Comparison of ENCODE assay signal across 23 cellular contexts in genomic region chr1:155950829-155951228, GRCh38. TPM values are rescaled to one million over a fixed set of nuclear protein-coding genes. Genes with fewer than 3 reads are reported as not detected.
DNase-seq lines count a peak whose midpoint lies in the region; ATAC-seq, FAIRE-seq and TF ChIP-seq lines count a peak whose summit lies in the region.
"Had no signal": no experiment of that assay in that cellular context is flagged by ENCODE, and none has a peak within 500 bp of the region (broad histone marks: within the 10 kb centered on the region; RNA-seq: fewer than 3 reads in every experiment).

No MANE protein-coding gene starts in this region.

- H4K8ac ChIP-seq in mesendoderm (ENCODE audit: low read depth, low read length) = no peak overlapping the region

- H3K36me3 Mint-ChIP-seq in MCF 10A (ENCODE audit: insufficient read depth, unreplicated experiment) (peaks cover 100% of the 10 kb centered on the region), activated B cell treated with CpG ODN at 0.5 μM for 24 hours (ENCODE audit: low read depth) (peaks cover 87% of the 10 kb centered on the region)
- peaks cover 65 to 67% of the 10 kb centered on the region in 2 donors for H3K36me3 Mint-ChIP-seq in stimulated activated naive B cell treated with anti-CD40 and anti-IgM and Interleukin-4, amounts not matched to agents 10 μg/mL and 1 μg/mL and 100 μg/mL, for 72 hours

- H3K9me3 Mint-ChIP-seq in MCF 10A (ENCODE audit: unreplicated experiment) = no peaks in the 10 kb centered on the region
- H3K9me3 Mint-ChIP-seq in activated B cell treated with CpG ODN at 0.5 μM for 24 hours = no peaks in the 10 kb centered on the region
- H3K9me3 Mint-ChIP-seq in stimulated activated naive B cell treated with anti-CD40 and anti-IgM and Interleukin-4, amounts not matched to agents 10 μg/mL and 1 μg/mL and 100 μg/mL, for 72 hours = no peaks in the 10 kb centered on the region
- H3K9me3 Mint-ChIP-seq: GM23338 had no signal

- H2AK5ac ChIP-seq in mesendoderm (ENCODE audit: low read length) = no peak overlapping the region

- H3K4me2 ChIP-seq in HepG2 (ENCODE audit: low read depth, low read length) (no peak overlapping the region), mesendoderm (ENCODE audit: low read length) (no peak overlapping the region)
- H3K4me2 ChIP-seq: GM23338, KMS-11 had no signal

- TF ChIP-seq EP300 in HepG2 (IDR thresholded peaks at IDR 0.05; ENCODE audit: low read depth in 2 of 2, low read length in 2 of 2) (no peak), HepG2 (CRISPR knock-in tag; IDR thresholded peaks at IDR 0.05; ENCODE audit: borderline replicate concordance) (no peak)

- CTCF ChIA-PET in MCF 10A (lab: Yijun Ruan, JAX) = interaction anchor here (0.6 to 5.1 kb wide), 5 partner anchors 9 to 210 kb away, joined by 3 to 25 read pairs (median 6); no protein-coding TSS in a partner anchor
- CTCF ChIA-PET in activated B cell treated with CpG ODN at 0.5 μM for 24 hours (lab: Charles Lee) = no interaction called here
- CTCF ChIA-PET in HepG2 (lab: Yijun Ruan, JAX; ENCODE audit: low intra/inter-chr PET ratio, low total read pairs) = no interaction called here

- H2BK15ac ChIP-seq in mesendoderm (replicated peaks; ENCODE audit: low read depth) = no peak overlapping the region

- H3K56ac ChIP-seq in mesendoderm (ENCODE audit: low read length) = no peak overlapping the region

- H3K9me3 ChIP-seq in breast epithelium = no peaks in the 10 kb centered on the region
- no peaks in the 10 kb centered on the region for H3K9me3 ChIP-seq in HepG2 (ENCODE audit: low read length)
- H3K9me3 ChIP-seq: SJSA1 had no signal

- H3K27me3 ChIP-seq in breast epithelium (no peaks in the 10 kb centered on the region), HepG2 (ENCODE audit: control insufficient read depth in 1 of 2, insufficient read depth in 2 of 2, low read length in 2 of 2) (no peaks in the 10 kb centered on the region), mesendoderm (ENCODE audit: insufficient read depth, low read length, poor library complexity) (no peaks in the 10 kb centered on the region)
- H3K27me3 ChIP-seq: SJSA1 had no signal

- DNase-seq in MCF 10A (ENCODE audit: unreplicated experiment) = no peak
- no peak for DNase-seq in breast epithelium (ENCODE audit: low spot score in 2 of 2)
- no peak for DNase-seq in activated B cell treated with CpG ODN at 0.5 μM for 24 hours
- no peak for DNase-seq in HepG2 (ENCODE audit: low spot score)
- no peak for DNase-seq in stimulated activated naive B cell treated with anti-CD40 and anti-IgM and Interleukin-4, amounts not matched to agents 10 μg/mL and 1 μg/mL and 100 μg/mL, for 72 hours
- no peak for DNase-seq in mesendoderm
- DNase-seq in stimulated activated CD4-positive, alpha-beta T cell treated with anti-CD3 and anti-CD28 coated beads, Interleukin-15, amount 100 ng/mL, for 24 hours = no peak
- DNase-seq in DMS79 treated with DMSO at 0.1 percent for 48 hours (lab: John Stamatoyannopoulos, UW) = no peak
- DNase-seq: DMS79, HCEC 1CT, NCI-H1105 treated with DMSO at 0.1 percent for 48 hours, NCI-H1694 treated with DMSO at 0.1 percent for 48 hours, NCI-H2081 treated with DMSO at 0.1 percent for 48 hours, NCI-H2171 treated with DMSO at 0.1 percent for 48 hours, NCI-H524 treated with DMSO at 0.1 percent for 48 hours, NCI-H82 had no signal

- no peak overlapping the region for H3K18ac ChIP-seq in mesendoderm (ENCODE audit: low read length)

- H4K20me1 ChIP-seq in HepG2 (ENCODE audit: insufficient read depth, low read length) = no peaks in the 10 kb centered on the region

- H3K36me3 ChIP-seq in breast epithelium (peaks cover 18% of the 10 kb centered on the region), HepG2 (replicated peaks in 1 of 2; ENCODE audit: control insufficient read depth in 1 of 2, insufficient read depth in 2 of 2, low read length in 2 of 2) (peaks cover 30 to 63% of the 10 kb centered on the region in 2 experiments), mesendoderm (ENCODE audit: control insufficient read depth, insufficient read depth, low read length) (peaks cover 27% of the 10 kb centered on the region)

- H3K4me1 Mint-ChIP-seq in MCF 10A (ENCODE audit: insufficient read depth, unreplicated experiment) (peaks cover 4% of the 10 kb centered on the region), activated B cell treated with CpG ODN at 0.5 μM for 24 hours (peaks cover 19% of the 10 kb centered on the region)
- peaks cover 48 to 65% of the 10 kb centered on the region in 2 donors for H3K4me1 Mint-ChIP-seq in stimulated activated naive B cell treated with anti-CD40 and anti-IgM and Interleukin-4, amounts not matched to agents 10 μg/mL and 1 μg/mL and 100 μg/mL, for 72 hours

- ATAC-seq in activated B cell treated with CpG ODN at 0.5 μM for 24 hours (ENCODE audit: low read depth) = no peak
- ATAC-seq in HepG2 = no peak
- ATAC-seq in stimulated activated naive B cell treated with anti-CD40 and anti-IgM and Interleukin-4, amounts not matched to agents 10 μg/mL and 1 μg/mL and 100 μg/mL, for 72 hours (replicated peaks) = no peak
- ATAC-seq: GM23338, Panc1 had no signal

- H3K27me3 Mint-ChIP-seq in MCF 10A (ENCODE audit: insufficient read depth, unreplicated experiment) = no peaks in the 10 kb centered on the region
- H3K27me3 Mint-ChIP-seq in activated B cell treated with CpG ODN at 0.5 μM for 24 hours = no peaks in the 10 kb centered on the region
- no peaks in the 10 kb centered on the region for H3K27me3 Mint-ChIP-seq in stimulated activated naive B cell treated with anti-CD40 and anti-IgM and Interleukin-4, amounts not matched to agents 10 μg/mL and 1 μg/mL and 100 μg/mL, for 72 hours

- H2BK120ac ChIP-seq in mesendoderm (ENCODE audit: low read depth, low read length) = no peak overlapping the region

- H3K4me3 Mint-ChIP-seq in MCF 10A (ENCODE audit: unreplicated experiment) (no peak overlapping the region), activated B cell treated with CpG ODN at 0.5 μM for 24 hours (no peak overlapping the region)
- H3K4me3 Mint-ChIP-seq in stimulated activated naive B cell treated with anti-CD40 and anti-IgM and Interleukin-4, amounts not matched to agents 10 μg/mL and 1 μg/mL and 100 μg/mL, for 72 hours = peak overlapping the region in 1 of 2 donors; percentile 13
- H3K4me3 Mint-ChIP-seq: CD14-positive monocyte, GM23338 had no signal

- 97% methylated on average over 19 of the region's 27 CpGs for WGBS in HepG2 (ENCODE audit: low lambda C conversion rate)
- no CpG with 5 or more reads among the region's 27 CpGs for WGBS in mesendoderm (ENCODE audit: extremely low coverage, insufficient coverage, low lambda C conversion rate)

- no peak overlapping the region for H3K4ac ChIP-seq in mesendoderm (ENCODE audit: low read depth, low read length)

- H3K4me1 ChIP-seq in breast epithelium (no peaks in the 10 kb centered on the region), HepG2 (ENCODE audit: insufficient read depth, low read length) (peaks cover 11% of the 10 kb centered on the region), mesendoderm (ENCODE audit: control insufficient read depth, low read depth, low read length) (peaks cover 5% of the 10 kb centered on the region)
- H3K4me1 ChIP-seq: SJSA1 had no signal

- H3K4me3 ChIP-seq in breast epithelium (no peak overlapping the region), HepG2 (replicated peaks in 1 of 3; ENCODE audit: insufficient read depth in 1 of 3, low read depth in 2 of 3, low read length in 3 of 3) (no peak overlapping the region), mesendoderm (ENCODE audit: low read length) (no peak overlapping the region)
- H3K4me3 ChIP-seq: GM23338, SJSA1 had no signal

- intact Hi-C loops in MCF 10A (cut with micrococcal nuclease) (no loop called here), breast epithelium (cut with DNase I; ENCODE audit: low total_unique reads) (no loop called here), activated B cell treated with CpG ODN at 0.5 μM for 24 hours (cut with micrococcal nuclease) (no loop called here), HepG2 (cut with micrococcal nuclease; ENCODE audit: unreplicated experiment) (no loop called here)

- no peak overlapping the region for H3K9ac ChIP-seq in HepG2 (ENCODE audit: insufficient read depth, low read depth, low read length)
- no peak overlapping the region for H3K9ac ChIP-seq in mesendoderm (ENCODE audit: low read length)
- H3K9ac ChIP-seq: KMS-11 had no signal

- in situ Hi-C loops in HepG2 (cut with HindIII; ENCODE audit: extremely low pct_ligation_motif_present, low pct_unique_long_range_greater_than_20kb) = no loop called here

- TF ChIP-seq CTCF in MCF 10A (IDR thresholded peaks at IDR 0.05; ENCODE audit: unreplicated experiment) = no peak
- no peak for TF ChIP-seq CTCF in breast epithelium (IDR thresholded peaks at IDR 0.05)
- no peak for TF ChIP-seq CTCF in activated B cell treated with CpG ODN at 0.5 μM for 24 hours (IDR thresholded peaks at IDR 0.05)
- TF ChIP-seq CTCF in HepG2 (CRISPR knock-in tag; IDR thresholded peaks at IDR 0.05) = no peak

- H2BK5ac ChIP-seq in mesendoderm (ENCODE audit: low read length) = no peak overlapping the region

- H2AFZ ChIP-seq in HepG2 (ENCODE audit: low read length) = no peak overlapping the region
- H2AFZ ChIP-seq: GM23338 had no signal

- no peak for TF ChIP-seq RAD21 in HepG2 (CRISPR knock-in tag; IDR thresholded peaks at IDR 0.05)

- H3K27ac ChIP-seq in breast epithelium = no peak overlapping the region
- H3K27ac ChIP-seq in HepG2 (ENCODE audit: extremely low read length, insufficient read depth, low read length) = no peak overlapping the region
- no peak overlapping the region for H3K27ac ChIP-seq in mesendoderm (ENCODE audit: low read depth, low read length)
- H3K27ac ChIP-seq: SJSA1 had no signal

- no peak overlapping the region for H3K23ac ChIP-seq in mesendoderm (ENCODE audit: low read length)

- no peak overlapping the region for H4K5ac ChIP-seq in mesendoderm (ENCODE audit: low read length)

- BruUV-seq in MCF 10A (replicated peaks; lab: Mats Ljungman, UMichigan) (TSS peak; percentile 5), HepG2 (replicated peaks; lab: Mats Ljungman, UMichigan) (no TSS peak)

- no peak overlapping the region for H3K27ac Mint-ChIP-seq in MCF 10A (ENCODE audit: low read depth, unreplicated experiment)
- peak overlapping the region; percentile 73 for H3K27ac Mint-ChIP-seq in activated B cell treated with CpG ODN at 0.5 μM for 24 hours
- H3K27ac Mint-ChIP-seq in stimulated activated naive B cell treated with anti-CD40 and anti-IgM and Interleukin-4, amounts not matched to agents 10 μg/mL and 1 μg/mL and 100 μg/mL, for 72 hours = peak overlapping the region; percentile 94
- H3K27ac Mint-ChIP-seq: GM23338 had no signal

- POLR2A ChIA-PET in MCF 10A (lab: Yijun Ruan, JAX) = interaction anchor here (1.0 kb wide), 1 partner anchor 51 kb away, joined by 3 read pairs; no protein-coding TSS in a partner anchor
- POLR2A ChIA-PET in activated B cell treated with CpG ODN at 0.5 μM for 24 hours (lab: Charles Lee) = interaction anchor here (0.8 kb wide), 1 partner anchor 9 kb away, joined by 3 read pairs; no protein-coding TSS in a partner anchor
- POLR2A ChIA-PET in HepG2 (lab: Yijun Ruan, JAX) = no interaction called here

- FAIRE-seq in HepG2 (lab: Jason Lieb, UNC) = no peak

- TF ChIP-seq POLR2A in breast epithelium (IDR thresholded peaks at IDR 0.05) (no peak), HepG2 (IDR thresholded peaks at IDR 0.05; ENCODE audit: insufficient read depth in 1 of 2, low read depth in 2 of 2, low read length in 2 of 2) (no peak)

- H3K79me2 ChIP-seq in HepG2 (ENCODE audit: insufficient read depth, low read length) = peaks cover 2% of the 10 kb centered on the region
- H3K79me2 ChIP-seq in mesendoderm (ENCODE audit: control insufficient read depth, insufficient read depth, low read length) = no peaks in the 10 kb centered on the region

- H3K79me1 ChIP-seq in mesendoderm (ENCODE audit: low read length) = no peaks in the 10 kb centered on the region

RNA-seq across cellular contexts. Expression of gene RXFP4, which starts 9.4 kb away (rescaled TPM):
- not detected in 2 replicates for total RNA-seq in MCF 10A (2022)
- total RNA-seq in breast epithelium = not detected
- not detected in 2 replicates for total RNA-seq in activated B cell treated with CpG ODN at 0.5 μM for 24 hours
- total RNA-seq in HepG2 (2016; rRNA removed; fragmentation: Illumina TruSeq; extraction: Trizol) = 0.38 TPM in 1 of 2 replicates, not detected in the other
- total RNA-seq in HepG2 (2016; cell fraction: cytosol; rRNA removed; fragmentation: Illumina TruSeq; extraction: Trizol; ENCODE audit: low read depth) = not detected in 2 replicates
- 0.25 and 0.28 TPM in 2 replicates for total RNA-seq in HepG2 (2016; cell fraction: insoluble cytoplasmic fraction; rRNA removed; fragmentation: Illumina TruSeq; extraction: Trizol)
- not detected in 2 replicates for total RNA-seq in HepG2 (2016; cell fraction: membrane; rRNA removed; fragmentation: Illumina TruSeq; extraction: Trizol)
- 0.31 TPM in 1 of 2 replicates, not detected in the other for total RNA-seq in HepG2 (2016; cell fraction: nucleus; rRNA removed; fragmentation: Illumina TruSeq; extraction: Trizol)
- 1.4 and 1.9 TPM in 2 replicates for polyA plus RNA-seq in HepG2 (2011; rRNA removed)
- 1.3 and 2.1 TPM in 2 replicates for polyA plus RNA-seq in HepG2 (2011; cell fraction: cytosol; rRNA removed)
- 0.42 and 0.48 TPM in 2 replicates for polyA plus RNA-seq in HepG2 (2011; cell fraction: nucleus; rRNA removed)
- 0.48 and 0.72 TPM in 2 replicates for polyA plus RNA-seq in HepG2 (2012)
- polyA plus RNA-seq in HepG2 (2016; cell fraction: cytosol; fragmentation: Illumina TruSeq; extraction: Trizol; ENCODE audit: low read depth) = 0.08 TPM in 1 of 2 replicates, not detected in the other
- not detected in 2 replicates for polyA plus RNA-seq in HepG2 (2016; cell fraction: insoluble cytoplasmic fraction; fragmentation: Illumina TruSeq; extraction: Trizol; ENCODE audit: low read depth)
- polyA plus RNA-seq in HepG2 (2016; cell fraction: membrane; fragmentation: Illumina TruSeq; extraction: Trizol; ENCODE audit: low read depth) = not detected in 2 replicates
- 0.64 and 0.79 TPM in 2 replicates for polyA plus RNA-seq in HepG2 (2016; cell fraction: nucleus; fragmentation: Illumina TruSeq; extraction: Trizol; ENCODE audit: insufficient read depth, low read depth)
- 1.4 and 2.7 TPM in 2 replicates for polyA minus RNA-seq in HepG2 (2011; rRNA and poly(A)+ RNA removed; ENCODE audit: low replicate concordance)
- polyA minus RNA-seq in HepG2 (2011; cell fraction: cytosol; rRNA and poly(A)+ RNA removed) = 0.49 TPM in 1 of 2 replicates, not detected in the other
- 0.39 and 1.1 TPM in 2 replicates for polyA minus RNA-seq in HepG2 (2011; cell fraction: nucleus; rRNA and poly(A)+ RNA removed)
- not detected for polyA plus RNA-seq in mesendoderm (2013, experiment 1 of 2)
- polyA plus RNA-seq in mesendoderm (2013, experiment 2 of 2) = not detected
- total RNA-seq: A172, GM23338, SJSA1 had no signal
- polyA plus RNA-seq: AG04450, CD14-positive monocyte, GM23338 had no signal

RNA-seq across cellular contexts. Expression of gene KHDC4, which starts 16.6 kb away (rescaled TPM):
- 90.9 and 104 TPM in 2 replicates for total RNA-seq in MCF 10A (2022)
- total RNA-seq in breast epithelium = 10 to 100 TPM; 52.0 to 81.5 (median 64.2) TPM
- 88.3 and 105 TPM in 2 replicates for total RNA-seq in activated B cell treated with CpG ODN at 0.5 μM for 24 hours
- total RNA-seq in HepG2 (2016; rRNA removed; fragmentation: Illumina TruSeq; extraction: Trizol) = 15.9 and 33.5 TPM in 2 replicates
- 17.8 and 22.2 TPM in 2 replicates for total RNA-seq in HepG2 (2016; cell fraction: cytosol; rRNA removed; fragmentation: Illumina TruSeq; extraction: Trizol; ENCODE audit: low read depth)
- total RNA-seq in HepG2 (2016; cell fraction: insoluble cytoplasmic fraction; rRNA removed; fragmentation: Illumina TruSeq; extraction: Trizol) = 17.1 and 30.7 TPM in 2 replicates
- 16.0 and 18.2 TPM in 2 replicates for total RNA-seq in HepG2 (2016; cell fraction: membrane; rRNA removed; fragmentation: Illumina TruSeq; extraction: Trizol)
- total RNA-seq in HepG2 (2016; cell fraction: nucleus; rRNA removed; fragmentation: Illumina TruSeq; extraction: Trizol) = 51.8 and 57.5 TPM in 2 replicates
- 74.5 and 92.0 TPM in 2 replicates for polyA plus RNA-seq in HepG2 (2011; rRNA removed)
- polyA plus RNA-seq in HepG2 (2011; cell fraction: cytosol; rRNA removed) = 35.4 and 38.7 TPM in 2 replicates
- polyA plus RNA-seq in HepG2 (2011; cell fraction: nucleus; rRNA removed) = 126 and 134 TPM in 2 replicates
- polyA plus RNA-seq in HepG2 (2012) = 37.2 and 38.4 TPM in 2 replicates
- polyA plus RNA-seq in HepG2 (2016; cell fraction: cytosol; fragmentation: Illumina TruSeq; extraction: Trizol; ENCODE audit: low read depth) = 2.1 and 2.5 TPM in 2 replicates
- 14.7 and 16.3 TPM in 2 replicates for polyA plus RNA-seq in HepG2 (2016; cell fraction: insoluble cytoplasmic fraction; fragmentation: Illumina TruSeq; extraction: Trizol; ENCODE audit: low read depth)
- 4.2 and 4.7 TPM in 2 replicates for polyA plus RNA-seq in HepG2 (2016; cell fraction: membrane; fragmentation: Illumina TruSeq; extraction: Trizol; ENCODE audit: low read depth)
- 113 and 121 TPM in 2 replicates for polyA plus RNA-seq in HepG2 (2016; cell fraction: nucleus; fragmentation: Illumina TruSeq; extraction: Trizol; ENCODE audit: insufficient read depth, low read depth)
- 83.9 and 155 TPM in 2 replicates for polyA minus RNA-seq in HepG2 (2011; rRNA and poly(A)+ RNA removed; ENCODE audit: low replicate concordance)
- polyA minus RNA-seq in HepG2 (2011; cell fraction: cytosol; rRNA and poly(A)+ RNA removed) = 19.6 and 24.9 TPM in 2 replicates
- polyA minus RNA-seq in HepG2 (2011; cell fraction: nucleus; rRNA and poly(A)+ RNA removed) = 113 and 148 TPM in 2 replicates
- 21.5 TPM for polyA plus RNA-seq in mesendoderm (2013, experiment 1 of 2)
- polyA plus RNA-seq in mesendoderm (2013, experiment 2 of 2) = 21.5 TPM

RNA-seq across cellular contexts. Expression of gene ARHGEF2, which starts 27.5 kb away (rescaled TPM):
- 498 and 555 TPM in 2 replicates for total RNA-seq in MCF 10A (2022)
- 10 to 100 TPM; 81.8 to 93.7 (median 90.4) TPM for total RNA-seq in breast epithelium
- total RNA-seq in activated B cell treated with CpG ODN at 0.5 μM for 24 hours = 188 and 207 TPM in 2 replicates
- total RNA-seq in HepG2 (2016; rRNA removed; fragmentation: Illumina TruSeq; extraction: Trizol) = 15.0 and 16.1 TPM in 2 replicates
- total RNA-seq in HepG2 (2016; cell fraction: cytosol; rRNA removed; fragmentation: Illumina TruSeq; extraction: Trizol; ENCODE audit: low read depth) = 7.7 and 8.4 TPM in 2 replicates
- total RNA-seq in HepG2 (2016; cell fraction: insoluble cytoplasmic fraction; rRNA removed; fragmentation: Illumina TruSeq; extraction: Trizol) = 12.9 and 18.6 TPM in 2 replicates
- 10.3 and 11.1 TPM in 2 replicates for total RNA-seq in HepG2 (2016; cell fraction: membrane; rRNA removed; fragmentation: Illumina TruSeq; extraction: Trizol)
- 13.2 and 15.5 TPM in 2 replicates for total RNA-seq in HepG2 (2016; cell fraction: nucleus; rRNA removed; fragmentation: Illumina TruSeq; extraction: Trizol)
- 32.1 and 33.1 TPM in 2 replicates for polyA plus RNA-seq in HepG2 (2011; rRNA removed)
- polyA plus RNA-seq in HepG2 (2011; cell fraction: cytosol; rRNA removed) = 15.2 and 17.5 TPM in 2 replicates
- polyA plus RNA-seq in HepG2 (2011; cell fraction: nucleus; rRNA removed) = 104 and 108 TPM in 2 replicates
- 28.0 and 37.8 TPM in 2 replicates for polyA plus RNA-seq in HepG2 (2012)
- 1.9 and 2.0 TPM in 2 replicates for polyA plus RNA-seq in HepG2 (2016; cell fraction: cytosol; fragmentation: Illumina TruSeq; extraction: Trizol; ENCODE audit: low read depth)
- 13.1 and 13.4 TPM in 2 replicates for polyA plus RNA-seq in HepG2 (2016; cell fraction: insoluble cytoplasmic fraction; fragmentation: Illumina TruSeq; extraction: Trizol; ENCODE audit: low read depth)
- polyA plus RNA-seq in HepG2 (2016; cell fraction: membrane; fragmentation: Illumina TruSeq; extraction: Trizol; ENCODE audit: low read depth) = 3.6 and 3.8 TPM in 2 replicates
- polyA plus RNA-seq in HepG2 (2016; cell fraction: nucleus; fragmentation: Illumina TruSeq; extraction: Trizol; ENCODE audit: insufficient read depth, low read depth) = 34.1 and 35.2 TPM in 2 replicates
- 54.1 and 96.8 TPM in 2 replicates for polyA minus RNA-seq in HepG2 (2011; rRNA and poly(A)+ RNA removed; ENCODE audit: low replicate concordance)
- 17.6 and 19.9 TPM in 2 replicates for polyA minus RNA-seq in HepG2 (2011; cell fraction: cytosol; rRNA and poly(A)+ RNA removed)
- 50.0 and 65.8 TPM in 2 replicates for polyA minus RNA-seq in HepG2 (2011; cell fraction: nucleus; rRNA and poly(A)+ RNA removed)
- 28.6 TPM for polyA plus RNA-seq in mesendoderm (2013, experiment 1 of 2)
- 27.5 TPM for polyA plus RNA-seq in mesendoderm (2013, experiment 2 of 2)

RNA-seq across cellular contexts. Expression of gene RIT1, which starts 39.7 kb away (rescaled TPM):
- total RNA-seq in MCF 10A (2022) = 36.2 and 43.1 TPM in 2 replicates
- total RNA-seq in breast epithelium = 10 to 100 TPM; 29.2 to 32.6 (median 29.4) TPM
- total RNA-seq in activated B cell treated with CpG ODN at 0.5 μM for 24 hours = 32.7 and 38.6 TPM in 2 replicates
- 12.2 and 15.9 TPM in 2 replicates for total RNA-seq in HepG2 (2016; rRNA removed; fragmentation: Illumina TruSeq; extraction: Trizol)
- total RNA-seq in HepG2 (2016; cell fraction: cytosol; rRNA removed; fragmentation: Illumina TruSeq; extraction: Trizol; ENCODE audit: low read depth) = 1.8 and 2.7 TPM in 2 replicates
- total RNA-seq in HepG2 (2016; cell fraction: insoluble cytoplasmic fraction; rRNA removed; fragmentation: Illumina TruSeq; extraction: Trizol) = 12.0 and 18.3 TPM in 2 replicates
- 3.7 and 5.0 TPM in 2 replicates for total RNA-seq in HepG2 (2016; cell fraction: membrane; rRNA removed; fragmentation: Illumina TruSeq; extraction: Trizol)
- 5.1 and 6.9 TPM in 2 replicates for total RNA-seq in HepG2 (2016; cell fraction: nucleus; rRNA removed; fragmentation: Illumina TruSeq; extraction: Trizol)
- 29.3 and 32.2 TPM in 2 replicates for polyA plus RNA-seq in HepG2 (2011; rRNA removed)
- polyA plus RNA-seq in HepG2 (2011; cell fraction: cytosol; rRNA removed) = 27.0 and 36.8 TPM in 2 replicates
- polyA plus RNA-seq in HepG2 (2011; cell fraction: nucleus; rRNA removed) = 10.2 and 15.6 TPM in 2 replicates
- 14.8 and 19.9 TPM in 2 replicates for polyA plus RNA-seq in HepG2 (2012)
- 1.3 and 1.4 TPM in 2 replicates for polyA plus RNA-seq in HepG2 (2016; cell fraction: cytosol; fragmentation: Illumina TruSeq; extraction: Trizol; ENCODE audit: low read depth)
- polyA plus RNA-seq in HepG2 (2016; cell fraction: insoluble cytoplasmic fraction; fragmentation: Illumina TruSeq; extraction: Trizol; ENCODE audit: low read depth) = 12.1 and 13.9 TPM in 2 replicates
- 1.8 and 2.0 TPM in 2 replicates for polyA plus RNA-seq in HepG2 (2016; cell fraction: membrane; fragmentation: Illumina TruSeq; extraction: Trizol; ENCODE audit: low read depth)
- 13.6 and 15.1 TPM in 2 replicates for polyA plus RNA-seq in HepG2 (2016; cell fraction: nucleus; fragmentation: Illumina TruSeq; extraction: Trizol; ENCODE audit: insufficient read depth, low read depth)
- polyA minus RNA-seq in HepG2 (2011; rRNA and poly(A)+ RNA removed; ENCODE audit: low replicate concordance) = 23.7 and 26.0 TPM in 2 replicates
- 16.1 and 17.4 TPM in 2 replicates for polyA minus RNA-seq in HepG2 (2011; cell fraction: cytosol; rRNA and poly(A)+ RNA removed)
- 11.6 and 20.5 TPM in 2 replicates for polyA minus RNA-seq in HepG2 (2011; cell fraction: nucleus; rRNA and poly(A)+ RNA removed)
- polyA plus RNA-seq in mesendoderm (2013, experiment 1 of 2) = 10.1 TPM
- polyA plus RNA-seq in mesendoderm (2013, experiment 2 of 2) = 9.6 TPM
